ENCODE assay signal across 1 cellular context in genomic region chr10:86775056-86775858, GRCh38.
A peak's percentile ranks its signal among the peaks of the same experiment; 100 is the strongest.
TF ChIP-seq lines count a peak whose summit lies in the region.

No MANE protein-coding gene starts in this region.

TF ChIP-seq in HepG2, 621 proteins besides CTCF, POLR2A, EP300 and RAD21 (continued from another document and continues in another):
- TF ChIP-seq, protein P1, sequence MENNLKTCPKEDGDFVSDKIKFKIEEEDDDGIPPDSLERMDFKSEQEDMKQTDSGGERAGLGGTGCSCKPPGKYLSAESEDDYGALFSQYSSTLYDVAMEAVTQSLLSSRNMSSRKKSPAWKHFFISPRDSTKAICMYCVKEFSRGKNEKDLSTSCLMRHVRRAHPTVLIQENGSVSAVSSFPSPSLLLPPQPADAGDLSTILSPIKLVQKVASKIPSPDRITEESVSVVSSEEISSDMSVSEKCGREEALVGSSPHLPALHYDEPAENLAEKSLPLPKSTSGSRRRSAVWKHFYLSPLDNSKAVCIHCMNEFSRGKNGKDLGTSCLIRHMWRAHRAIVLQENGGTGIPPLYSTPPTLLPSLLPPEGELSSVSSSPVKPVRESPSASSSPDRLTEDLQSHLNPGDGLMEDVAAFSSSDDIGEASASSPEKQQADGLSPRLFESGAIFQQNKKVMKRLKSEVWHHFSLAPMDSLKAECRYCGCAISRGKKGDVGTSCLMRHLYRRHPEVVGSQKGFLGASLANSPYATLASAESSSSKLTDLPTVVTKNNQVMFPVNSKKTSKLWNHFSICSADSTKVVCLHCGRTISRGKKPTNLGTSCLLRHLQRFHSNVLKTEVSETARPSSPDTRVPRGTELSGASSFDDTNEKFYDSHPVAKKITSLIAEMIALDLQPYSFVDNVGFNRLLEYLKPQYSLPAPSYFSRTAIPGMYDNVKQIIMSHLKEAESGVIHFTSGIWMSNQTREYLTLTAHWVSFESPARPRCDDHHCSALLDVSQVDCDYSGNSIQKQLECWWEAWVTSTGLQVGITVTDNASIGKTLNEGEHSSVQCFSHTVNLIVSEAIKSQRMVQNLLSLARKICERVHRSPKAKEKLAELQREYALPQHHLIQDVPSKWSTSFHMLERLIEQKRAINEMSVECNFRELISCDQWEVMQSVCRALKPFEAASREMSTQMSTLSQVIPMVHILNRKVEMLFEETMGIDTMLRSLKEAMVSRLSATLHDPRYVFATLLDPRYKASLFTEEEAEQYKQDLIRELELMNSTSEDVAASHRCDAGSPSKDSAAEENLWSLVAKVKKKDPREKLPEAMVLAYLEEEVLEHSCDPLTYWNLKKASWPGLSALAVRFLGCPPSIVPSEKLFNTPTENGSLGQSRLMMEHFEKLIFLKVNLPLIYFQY (CRISPR knock-in tag; IDR thresholded peaks at IDR 0.05; ENCODE audit: borderline replicate concordance), result no peak
- TF ChIP-seq MED1 (CRISPR knock-in tag; IDR thresholded peaks at IDR 0.05) (peak; percentile 75), ZNF280B (CRISPR knock-in tag; IDR thresholded peaks at IDR 0.05; ENCODE audit: borderline replicate concordance) (no peak), ZNF24 (IDR thresholded peaks at IDR 0.05) (no peak), SP4 (CRISPR knock-in tag; IDR thresholded peaks at IDR 0.05) (no peak), THAP11 (CRISPR knock-in tag; IDR thresholded peaks at IDR 0.05) (peak; percentile 62), ZNF552 (CRISPR knock-in tag; IDR thresholded peaks at IDR 0.05; ENCODE audit: borderline replicate concordance) (no peak), ZNF572 (CRISPR knock-in tag; IDR thresholded peaks at IDR 0.05) (no peak), ZNF12 (CRISPR knock-in tag; IDR thresholded peaks at IDR 0.05) (no peak), IKZF5 (CRISPR knock-in tag; IDR thresholded peaks at IDR 0.05) (peak; percentile 66), GRHL1 (CRISPR knock-in tag; conservative IDR thresholded peaks at IDR 0.05) (no peak), ZMYM3 (CRISPR knock-in tag; IDR thresholded peaks at IDR 0.05) (no peak), GABPA (IDR thresholded peaks at IDR 0.05; ENCODE audit: low read depth, low read length) (no peak), GABPA (CRISPR knock-in tag; IDR thresholded peaks at IDR 0.05; ENCODE audit: low read depth) (peak; percentile 53; the same call in 1 of the 2 replicates), PLRG1 (conservative IDR thresholded peaks at IDR 0.05) (no peak), ZNF143 (CRISPR knock-in tag; IDR thresholded peaks at IDR 0.05) (no peak), ZNF781 (CRISPR knock-in tag; IDR thresholded peaks at IDR 0.05; ENCODE audit: borderline replicate concordance, not compliant biosample characterization) (no peak), HDAC2 (CRISPR knock-in tag; IDR thresholded peaks at IDR 0.05) (peak; percentile 89), ZNF496 (CRISPR knock-in tag; IDR thresholded peaks at IDR 0.05; ENCODE audit: insufficient replicate concordance) (no peak), NR3C1 (CRISPR knock-in tag; IDR thresholded peaks at IDR 0.05) (no peak), RFX3 (CRISPR knock-in tag; IDR thresholded peaks at IDR 0.05) (no peak), ZBTB39 (CRISPR knock-in tag; IDR thresholded peaks at IDR 0.05) (no peak), ZKSCAN1 (IDR thresholded peaks at IDR 0.05; ENCODE audit: low read length) (no peak), SALL2 (CRISPR knock-in tag; IDR thresholded peaks at IDR 0.05) (no peak), IRF9 (CRISPR knock-in tag; IDR thresholded peaks at IDR 0.05; ENCODE audit: borderline replicate concordance) (no peak), MBNL3 (CRISPR knock-in tag; conservative IDR thresholded peaks at IDR 0.05) (no peak), MEIS2 (CRISPR knock-in tag; IDR thresholded peaks at IDR 0.05) (peak; percentile 32; the same call in 1 of the 2 replicates), DNMT3B (CRISPR knock-in tag; conservative IDR thresholded peaks at IDR 0.05) (0 out of 2 replicates have a peak, but pooled peaks have one; percentile 55)
- TF ChIP-seq, protein P2, sequence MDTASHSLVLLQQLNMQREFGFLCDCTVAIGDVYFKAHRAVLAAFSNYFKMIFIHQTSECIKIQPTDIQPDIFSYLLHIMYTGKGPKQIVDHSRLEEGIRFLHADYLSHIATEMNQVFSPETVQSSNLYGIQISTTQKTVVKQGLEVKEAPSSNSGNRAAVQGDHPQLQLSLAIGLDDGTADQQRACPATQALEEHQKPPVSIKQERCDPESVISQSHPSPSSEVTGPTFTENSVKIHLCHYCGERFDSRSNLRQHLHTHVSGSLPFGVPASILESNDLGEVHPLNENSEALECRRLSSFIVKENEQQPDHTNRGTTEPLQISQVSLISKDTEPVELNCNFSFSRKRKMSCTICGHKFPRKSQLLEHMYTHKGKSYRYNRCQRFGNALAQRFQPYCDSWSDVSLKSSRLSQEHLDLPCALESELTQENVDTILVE (CRISPR knock-in tag; IDR thresholded peaks at IDR 0.05), result no peak
- TF ChIP-seq, protein P3, sequence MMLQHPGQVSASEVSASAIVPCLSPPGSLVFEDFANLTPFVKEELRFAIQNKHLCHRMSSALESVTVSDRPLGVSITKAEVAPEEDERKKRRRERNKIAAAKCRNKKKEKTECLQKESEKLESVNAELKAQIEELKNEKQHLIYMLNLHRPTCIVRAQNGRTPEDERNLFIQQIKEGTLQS (CRISPR knock-in tag; IDR thresholded peaks at IDR 0.05), result no peak
- TF ChIP-seq, protein P4, sequence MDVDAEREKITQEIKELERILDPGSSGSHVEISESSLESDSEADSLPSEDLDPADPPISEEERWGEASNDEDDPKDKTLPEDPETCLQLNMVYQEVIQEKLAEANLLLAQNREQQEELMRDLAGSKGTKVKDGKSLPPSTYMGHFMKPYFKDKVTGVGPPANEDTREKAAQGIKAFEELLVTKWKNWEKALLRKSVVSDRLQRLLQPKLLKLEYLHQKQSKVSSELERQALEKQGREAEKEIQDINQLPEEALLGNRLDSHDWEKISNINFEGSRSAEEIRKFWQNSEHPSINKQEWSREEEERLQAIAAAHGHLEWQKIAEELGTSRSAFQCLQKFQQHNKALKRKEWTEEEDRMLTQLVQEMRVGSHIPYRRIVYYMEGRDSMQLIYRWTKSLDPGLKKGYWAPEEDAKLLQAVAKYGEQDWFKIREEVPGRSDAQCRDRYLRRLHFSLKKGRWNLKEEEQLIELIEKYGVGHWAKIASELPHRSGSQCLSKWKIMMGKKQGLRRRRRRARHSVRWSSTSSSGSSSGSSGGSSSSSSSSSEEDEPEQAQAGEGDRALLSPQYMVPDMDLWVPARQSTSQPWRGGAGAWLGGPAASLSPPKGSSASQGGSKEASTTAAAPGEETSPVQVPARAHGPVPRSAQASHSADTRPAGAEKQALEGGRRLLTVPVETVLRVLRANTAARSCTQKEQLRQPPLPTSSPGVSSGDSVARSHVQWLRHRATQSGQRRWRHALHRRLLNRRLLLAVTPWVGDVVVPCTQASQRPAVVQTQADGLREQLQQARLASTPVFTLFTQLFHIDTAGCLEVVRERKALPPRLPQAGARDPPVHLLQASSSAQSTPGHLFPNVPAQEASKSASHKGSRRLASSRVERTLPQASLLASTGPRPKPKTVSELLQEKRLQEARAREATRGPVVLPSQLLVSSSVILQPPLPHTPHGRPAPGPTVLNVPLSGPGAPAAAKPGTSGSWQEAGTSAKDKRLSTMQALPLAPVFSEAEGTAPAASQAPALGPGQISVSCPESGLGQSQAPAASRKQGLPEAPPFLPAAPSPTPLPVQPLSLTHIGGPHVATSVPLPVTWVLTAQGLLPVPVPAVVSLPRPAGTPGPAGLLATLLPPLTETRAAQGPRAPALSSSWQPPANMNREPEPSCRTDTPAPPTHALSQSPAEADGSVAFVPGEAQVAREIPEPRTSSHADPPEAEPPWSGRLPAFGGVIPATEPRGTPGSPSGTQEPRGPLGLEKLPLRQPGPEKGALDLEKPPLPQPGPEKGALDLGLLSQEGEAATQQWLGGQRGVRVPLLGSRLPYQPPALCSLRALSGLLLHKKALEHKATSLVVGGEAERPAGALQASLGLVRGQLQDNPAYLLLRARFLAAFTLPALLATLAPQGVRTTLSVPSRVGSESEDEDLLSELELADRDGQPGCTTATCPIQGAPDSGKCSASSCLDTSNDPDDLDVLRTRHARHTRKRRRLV (CRISPR knock-in tag; IDR thresholded peaks at IDR 0.05), result 0 out of 2 replicates have a peak, but pooled peaks have one; percentile 23
- TF ChIP-seq, protein P5, sequence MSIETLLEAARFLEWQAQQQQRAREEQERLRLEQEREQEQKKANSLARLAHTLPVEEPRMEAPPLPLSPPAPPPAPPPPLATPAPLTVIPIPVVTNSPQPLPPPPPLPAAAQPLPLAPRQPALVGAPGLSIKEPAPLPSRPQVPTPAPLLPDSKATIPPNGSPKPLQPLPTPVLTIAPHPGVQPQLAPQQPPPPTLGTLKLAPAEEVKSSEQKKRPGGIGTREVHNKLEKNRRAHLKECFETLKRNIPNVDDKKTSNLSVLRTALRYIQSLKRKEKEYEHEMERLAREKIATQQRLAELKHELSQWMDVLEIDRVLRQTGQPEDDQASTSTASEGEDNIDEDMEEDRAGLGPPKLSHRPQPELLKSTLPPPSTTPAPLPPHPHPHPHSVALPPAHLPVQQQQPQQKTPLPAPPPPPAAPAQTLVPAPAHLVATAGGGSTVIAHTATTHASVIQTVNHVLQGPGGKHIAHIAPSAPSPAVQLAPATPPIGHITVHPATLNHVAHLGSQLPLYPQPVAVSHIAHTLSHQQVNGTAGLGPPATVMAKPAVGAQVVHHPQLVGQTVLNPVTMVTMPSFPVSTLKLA (IDR thresholded peaks at IDR 0.05), result peak; percentile 90
- TF ChIP-seq, protein P6, sequence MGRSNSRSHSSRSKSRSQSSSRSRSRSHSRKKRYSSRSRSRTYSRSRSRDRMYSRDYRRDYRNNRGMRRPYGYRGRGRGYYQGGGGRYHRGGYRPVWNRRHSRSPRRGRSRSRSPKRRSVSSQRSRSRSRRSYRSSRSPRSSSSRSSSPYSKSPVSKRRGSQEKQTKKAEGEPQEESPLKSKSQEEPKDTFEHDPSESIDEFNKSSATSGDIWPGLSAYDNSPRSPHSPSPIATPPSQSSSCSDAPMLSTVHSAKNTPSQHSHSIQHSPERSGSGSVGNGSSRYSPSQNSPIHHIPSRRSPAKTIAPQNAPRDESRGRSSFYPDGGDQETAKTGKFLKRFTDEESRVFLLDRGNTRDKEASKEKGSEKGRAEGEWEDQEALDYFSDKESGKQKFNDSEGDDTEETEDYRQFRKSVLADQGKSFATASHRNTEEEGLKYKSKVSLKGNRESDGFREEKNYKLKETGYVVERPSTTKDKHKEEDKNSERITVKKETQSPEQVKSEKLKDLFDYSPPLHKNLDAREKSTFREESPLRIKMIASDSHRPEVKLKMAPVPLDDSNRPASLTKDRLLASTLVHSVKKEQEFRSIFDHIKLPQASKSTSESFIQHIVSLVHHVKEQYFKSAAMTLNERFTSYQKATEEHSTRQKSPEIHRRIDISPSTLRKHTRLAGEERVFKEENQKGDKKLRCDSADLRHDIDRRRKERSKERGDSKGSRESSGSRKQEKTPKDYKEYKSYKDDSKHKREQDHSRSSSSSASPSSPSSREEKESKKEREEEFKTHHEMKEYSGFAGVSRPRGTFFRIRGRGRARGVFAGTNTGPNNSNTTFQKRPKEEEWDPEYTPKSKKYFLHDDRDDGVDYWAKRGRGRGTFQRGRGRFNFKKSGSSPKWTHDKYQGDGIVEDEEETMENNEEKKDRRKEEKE (IDR thresholded peaks at IDR 0.05), result no peak
